In genomic region chr1:171433451-171433850, GRCh38 we compare ENCODE assay signal across 18 cellular contexts. TPM values are rescaled to one million over a fixed set of nuclear protein-coding genes. Genes with fewer than 3 reads are reported as not detected.
DNase-seq lines count a peak whose midpoint lies in the region; ATAC-seq and TF ChIP-seq lines count a peak whose summit lies in the region.
"Had no signal": no experiment of that assay in that cellular context is flagged by ENCODE, and none has a peak within 500 bp of the region (broad histone marks: within the 10 kb centered on the region; RNA-seq: fewer than 3 reads in every experiment).

No MANE protein-coding gene starts in this region.

- H3K27ac ChIP-seq in RWPE2 (ENCODE audit: poor library complexity, severe bottlenecking) (peak overlapping the region; percentile 97), epithelial cell of prostate (peak overlapping the region; percentile 96)
- H3K27ac ChIP-seq: neutrophil, upper lobe of left lung had no signal

- H3K27me3 ChIP-seq in RWPE2 (ENCODE audit: insufficient read depth, poor library complexity, severe bottlenecking), result no peaks in the 10 kb centered on the region
- H3K27me3 ChIP-seq: BE2C, neutrophil, upper lobe of left lung had no signal

- TF ChIP-seq CTCF in RWPE2 (IDR thresholded peaks at IDR 0.05; ENCODE audit: poor library complexity, severe bottlenecking), result no peak

- H3K4me1 ChIP-seq in RWPE2 (ENCODE audit: insufficient read depth, poor library complexity, severe bottlenecking), result peaks cover 33% of the 10 kb centered on the region
- H3K4me1 ChIP-seq: BE2C had no signal

- peak; percentile 81 for ATAC-seq in RWPE2 (ENCODE audit: low read depth)
- no peak for ATAC-seq in HG03280 (IDR thresholded peaks at IDR 0.05; ENCODE audit: unreplicated experiment)
- ATAC-seq in GM21515 (IDR thresholded peaks at IDR 0.05; ENCODE audit: unreplicated experiment), result no peak

- H3K36me3 ChIP-seq in RWPE2 (ENCODE audit: low read depth), result no peaks in the 10 kb centered on the region
- H3K36me3 ChIP-seq: BE2C, neutrophil, upper lobe of left lung had no signal

- peak; percentile 92 for DNase-seq in ELR (ENCODE audit: low read depth)
- DNase-seq in RWPE2 (ENCODE audit: low spot score), result no peak
- DNase-seq in epithelial cell of prostate (ENCODE audit: low read depth, low spot score), result peak; percentile 54
- DNase-seq in renal cortical epithelial cell (ENCODE audit: low read depth), result peak; percentile 99
- no peak for DNase-seq in epidermal melanocyte (ENCODE audit: insufficient read length, low spot score)
- no peak for DNase-seq in activated T-cell treated with anti-CD3 and anti-CD28 coated beads, Interleukin-2, amount 50 U/mL, for 1 hour
- DNase-seq: activated effector memory CD4-positive, alpha-beta T cell treated with Interleukin-2 at 50 U/mL for 16 hours; anterior cingulate cortex; BE2C; Karpas-422; NCI-H146; NCI-H446; stimulated activated naive CD4-positive, alpha-beta T cell; upper lobe of left lung had no signal

- no peak overlapping the region for H3K4me3 ChIP-seq in RWPE2 (ENCODE audit: severe bottlenecking)
- H3K4me3 ChIP-seq: skin epidermis, upper lobe of left lung had no signal

- no peaks in the 10 kb centered on the region for H3K9me3 ChIP-seq in RWPE2 (ENCODE audit: severe bottlenecking)
- H3K9me3 ChIP-seq: BE2C, neutrophil had no signal

RNA-seq across cellular contexts. Expression of gene PRRC2C, which starts 51.9 kb away (rescaled TPM):
- total RNA-seq in renal cortical epithelial cell, result 37.2 and 145 TPM in 2 replicates

Comparison
In these comparisons a context has a peak if more than half of its experiments do, and no peak if none do; other contexts are left out.
1. DNase-seq: peak in ELR (single experiment), epithelial cell of prostate (single experiment) and renal cortical epithelial cell (single experiment); none in RWPE2 (single experiment), epidermal melanocyte (single experiment) and activated T-cell treated with anti-CD3 and anti-CD28 coated beads, Interleukin-2, amount 50 U/mL, for 1 hour (single experiment).